Comparison of ENCODE assay signal across 19 cellular contexts in the genomic region with DNA sequence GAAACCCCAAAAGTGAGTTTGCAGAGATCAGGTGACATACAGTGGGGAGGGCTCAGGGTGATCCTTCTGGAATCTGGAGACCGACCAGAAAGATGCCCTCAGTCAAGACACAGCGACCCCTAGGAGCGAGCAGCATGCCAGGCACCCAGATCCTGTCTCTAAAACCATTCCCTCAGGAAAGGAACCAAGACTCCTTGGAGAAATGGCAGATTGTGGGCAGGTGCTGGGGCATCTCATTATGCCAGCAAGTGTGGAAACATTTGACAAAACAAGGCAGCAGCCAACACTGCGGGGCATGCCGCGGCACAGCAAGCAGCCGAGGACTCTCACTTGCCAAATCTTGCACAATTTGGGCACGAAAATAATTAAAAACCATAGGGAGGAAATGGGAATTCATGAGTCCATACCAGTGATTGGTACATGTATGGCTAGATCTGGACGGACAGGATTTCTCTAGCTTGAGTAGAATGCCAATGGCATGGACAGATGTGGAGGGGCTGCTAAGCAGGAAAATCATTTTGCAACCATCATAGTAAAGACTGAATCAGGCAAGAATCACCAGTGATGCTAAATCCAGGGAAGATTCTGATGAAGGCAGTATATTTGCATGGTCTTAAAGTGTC.
A peak's percentile ranks its signal among the peaks of the same experiment; 100 is the strongest.
DNase-seq lines count a peak whose midpoint lies in the region; ATAC-seq, FAIRE-seq and TF ChIP-seq lines count a peak whose summit lies in the region.
"Had no signal": no experiment of that assay in that cellular context is flagged by ENCODE, and none has a peak within 500 bp of the region (broad histone marks: within the 10 kb centered on the region; RNA-seq: fewer than 3 reads in every experiment).

No MANE protein-coding gene starts in this region.

- WGBS in K562 (ENCODE audit: insufficient coverage, low coverage, missing lambda C conversion rate) = under 1% methylated on average over 9 of the region's 9 CpGs
- 85 to 96% methylated on average over 5 to 9 of the region's 9 CpGs for WGBS in gastroesophageal sphincter (ENCODE audit: low coverage in 1 of 2), 2 donors

- TF ChIP-seq POLR2A in K562 (conservative IDR thresholded peaks at IDR 0.05) (no peak), gastroesophageal sphincter (IDR thresholded peaks at IDR 0.05) (no peak)

- H3K4me3 ChIP-seq in Caco-2 (ENCODE audit: low read depth, low read length) (no peak overlapping the region), K562 (no peak overlapping the region), gastroesophageal sphincter (no peak overlapping the region)
- H3K4me3 ChIP-seq: suprapubic skin had no signal

- H3K36me3 ChIP-seq in Caco-2 (ENCODE audit: control insufficient read depth, insufficient read depth, low read length) = no peaks in the 10 kb centered on the region
- H3K36me3 ChIP-seq in K562 (ENCODE audit: control insufficient read depth, insufficient read depth, low read length) = no peaks in the 10 kb centered on the region
- peaks cover 0 to 74% of the 10 kb centered on the region in 2 donors for H3K36me3 ChIP-seq in gastroesophageal sphincter

- TF ChIP-seq EP300 in K562 (IDR thresholded peaks at IDR 0.05; ENCODE audit: low read length) = no peak
- no peak for TF ChIP-seq EP300 in gastroesophageal sphincter (IDR thresholded peaks at IDR 0.05)

- 0 out of 3 replicates have a peak, but pooled peaks have one; percentile 53 for ATAC-seq in K562
- ATAC-seq in foreskin keratinocyte = peak; percentile 35
- no peak for ATAC-seq in gastroesophageal sphincter
- no peak for ATAC-seq in HG03159 (IDR thresholded peaks at IDR 0.05; ENCODE audit: unreplicated experiment)

- CTCF ChIA-PET in Caco-2 (lab: Charles Lee) (no interaction called here), K562 (lab: Yijun Ruan, JAX; ENCODE audit: low intra/inter-chr PET ratio) (no interaction called here)

- TF ChIP-seq RAD21 in K562 (CRISPR knock-in tag; conservative IDR thresholded peaks at IDR 0.05 in 1 of 2, IDR thresholded peaks at IDR 0.05 in 1 of 2) = no peak

- H2AFZ ChIP-seq in K562 (ENCODE audit: low read depth, low read length) = no peak overlapping the region

- H3K4me1 Mint-ChIP-seq in Caco-2 (ENCODE audit: low read depth, unreplicated experiment) = no peaks in the 10 kb centered on the region

- no peaks in the 10 kb centered on the region for H3K27me3 ChIP-seq in Caco-2 (replicated peaks; ENCODE audit: control insufficient read depth, insufficient read depth, low read length)
- peaks cover 0 to 32% of the 10 kb centered on the region in 2 experiments for H3K27me3 ChIP-seq in K562 (ENCODE audit: control insufficient read depth in 2 of 2, insufficient read depth in 2 of 2, low read length in 2 of 2)
- no peaks in the 10 kb centered on the region for H3K27me3 ChIP-seq in foreskin keratinocyte
- no peaks in the 10 kb centered on the region for H3K27me3 ChIP-seq in gastroesophageal sphincter
- H3K27me3 ChIP-seq: suprapubic skin had no signal

- no peak overlapping the region for H3K4me2 ChIP-seq in K562 (ENCODE audit: insufficient read depth, low read length)

- H3K36me3 Mint-ChIP-seq in Caco-2 (ENCODE audit: insufficient read depth, unreplicated experiment) = no peaks in the 10 kb centered on the region

- DNase-seq in Caco-2 (no peak), HT-29 (ENCODE audit: low spot score) (peak; percentile 39), K562 (ENCODE audit: extremely low read depth in 1 of 4, low spot score in 3 of 4) (no peak), foreskin keratinocyte (peak; percentile 63 to 76), frontal cortex (ENCODE audit: low spot score in 2 of 2) (no peak), OCI-M2 (lab: John Stamatoyannopoulos, UW; ENCODE audit: unreplicated experiment) (no peak)
- DNase-seq: activated CD8-positive, alpha-beta memory T cell treated with anti-CD3 and anti-CD28 coated beads for 24 hours; AML-193; central memory CD4-positive, alpha-beta T cell; DMS153; effector CD8-positive, alpha-beta T cell; foreskin fibroblast; GOT3; NCI-H748 treated with DMSO at 0.1 percent for 48 hours had no signal

- no peaks in the 10 kb centered on the region for H3K9me3 Mint-ChIP-seq in Caco-2 (ENCODE audit: unreplicated experiment)
- H3K9me3 Mint-ChIP-seq: activated T-helper 2 cell treated with anti-CD3 and anti-CD28 coated beads, Interferon-gamma antibody, Interleukin-2, Interleukin-4, amounts not matched to agents 10 μg/mL and 5 μg/mL and 100 μg/mL, durations not matched to agents 14 hours and 24 hours and 36 hours had no signal

- H3K79me2 ChIP-seq in K562 (ENCODE audit: control insufficient read depth, insufficient read depth, low read length) = no peaks in the 10 kb centered on the region

- H3K27ac ChIP-seq in K562 (ENCODE audit: extremely low read depth, low read depth, low read length) = no peak overlapping the region
- H3K27ac ChIP-seq in foreskin keratinocyte = no peak overlapping the region
- H3K27ac ChIP-seq in gastroesophageal sphincter = no peak overlapping the region
- H3K27ac ChIP-seq: suprapubic skin had no signal

- H3K27me3 Mint-ChIP-seq in Caco-2 (ENCODE audit: insufficient read depth, unreplicated experiment) = no peaks in the 10 kb centered on the region

- no peak overlapping the region for H3K27ac Mint-ChIP-seq in Caco-2 (ENCODE audit: unreplicated experiment)
- H3K27ac Mint-ChIP-seq: activated T-helper 2 cell treated with anti-CD3 and anti-CD28 coated beads, Interferon-gamma antibody, Interleukin-2, Interleukin-4, amounts not matched to agents 10 μg/mL and 5 μg/mL and 100 μg/mL, durations not matched to agents 14 hours and 24 hours and 36 hours had no signal

- H3K4me3 Mint-ChIP-seq in Caco-2 (ENCODE audit: unreplicated experiment) = no peak overlapping the region

- H3K9me3 ChIP-seq in Caco-2 (no peaks in the 10 kb centered on the region), K562 (replicated peaks; ENCODE audit: control insufficient read depth, insufficient read depth, low read depth, low read length) (no peaks in the 10 kb centered on the region), gastroesophageal sphincter (no peaks in the 10 kb centered on the region)
- H3K9me3 ChIP-seq: suprapubic skin had no signal

- no peaks in the 10 kb centered on the region for H3K9me1 ChIP-seq in K562 (ENCODE audit: control insufficient read depth, insufficient read depth, low read length)

- in situ Hi-C loops in K562 (cut with MboI) = no loop called here

- H3K9ac ChIP-seq in K562 (ENCODE audit: insufficient read depth in 1 of 2, low read depth in 2 of 2, low read length in 2 of 2) = no peak overlapping the region

- BruUV-seq in Caco-2 (replicated peaks; lab: Mats Ljungman, UMichigan) = no TSS peak
- no TSS peak for BruUV-seq in K562 (replicated peaks; lab: Mats Ljungman, UMichigan)

- no peaks in the 10 kb centered on the region for H4K20me1 ChIP-seq in K562 (replicated peaks; ENCODE audit: control insufficient read depth, insufficient read depth, low read length)

- TF ChIP-seq CTCF in Caco-2 (IDR thresholded peaks at IDR 0.05; ENCODE audit: insufficient read depth in 1 of 2, low read depth in 1 of 2, low read length in 1 of 2, severe bottlenecking in 1 of 2, unreplicated experiment in 1 of 2) = peak; percentile 28 to 35
- peak; percentile 11 to 38 (median 15); a peak in 2 of 6 replicates for TF ChIP-seq CTCF in K562 (IDR thresholded peaks at IDR 0.05 in 2 of 3, conservative IDR thresholded peaks at IDR 0.05 in 1 of 3; ENCODE audit: insufficient read depth in 2 of 3, low read depth in 1 of 3, low read length in 3 of 3)
- TF ChIP-seq CTCF in foreskin keratinocyte (conservative IDR thresholded peaks at IDR 0.05) = peak; percentile 57
- no peak for TF ChIP-seq CTCF in gastroesophageal sphincter (IDR thresholded peaks at IDR 0.05)

- POLR2A ChIA-PET in Caco-2 (lab: Charles Lee) = no interaction called here
- POLR2A ChIA-PET in K562 (lab: Yijun Ruan, JAX) = no interaction called here

- H3K4me1 ChIP-seq in Caco-2 (no peaks in the 10 kb centered on the region), K562 (replicated peaks in 1 of 2; ENCODE audit: control insufficient read depth in 2 of 2, insufficient read depth in 2 of 2, low read length in 2 of 2) (no peaks in the 10 kb centered on the region), foreskin keratinocyte (peaks cover 24% of the 10 kb centered on the region), gastroesophageal sphincter (no peaks in the 10 kb centered on the region)

- no peak for FAIRE-seq in K562 (lab: Jason Lieb, UNC)
- no peak for FAIRE-seq in frontal cortex (lab: Jason Lieb, UNC)
- FAIRE-seq: RCC 7860 had no signal

- intact Hi-C loops in Caco-2 (cut with micrococcal nuclease; ENCODE audit: unreplicated experiment) (no loop called here), K562 (cut with micrococcal nuclease) (no loop called here)

TF ChIP-seq in K562, 482 proteins besides CTCF, POLR2A, EP300 and RAD21:
- TF ChIP-seq NFATC3 (IDR thresholded peaks at IDR 0.05) (no peak), SMC3 (conservative IDR thresholded peaks at IDR 0.05; ENCODE audit: insufficient read depth, low read depth, low read length) (0 out of 2 replicates have a peak, but pooled peaks have one; percentile 11)

Comparison
In these comparisons a context has a peak if more than half of its experiments do, and no peak if none do; other contexts are left out.
1. DNase-seq: peak in HT-29 (single experiment) and foreskin keratinocyte (2 of 2); none in Caco-2 (0 of 2), K562 (0 of 4), frontal cortex (0 of 2) and OCI-M2 (single experiment).
2. CTCF ChIP-seq: peak in Caco-2 (2 of 2), K562 (3 of 3) and foreskin keratinocyte (single experiment); none in gastroesophageal sphincter (0 of 4).
3. ATAC-seq: peak in K562 (single experiment) and foreskin keratinocyte (single experiment); none in gastroesophageal sphincter (single experiment) and HG03159 (single experiment).